8 cellular contexts compared by ENCODE assay signal in genomic region chr19:41192574-41193419, GRCh38. TPM values are rescaled to one million over a fixed set of nuclear protein-coding genes. Genes with fewer than 3 reads are reported as not detected.
DNase-seq lines count a peak whose midpoint lies in the region; ATAC-seq and TF ChIP-seq lines count a peak whose summit lies in the region.

Gene CYP2S1, plus strand, starts transcription at chr19:41193219. Its CDS starts 46 bp downstream, at chr19:41193265.

- TF ChIP-seq CTCF in AG04449 (IDR thresholded peaks at IDR 0.05; ENCODE audit: insufficient read depth, low read length, missing control alignments): no peak
- TF ChIP-seq CTCF in breast epithelium (IDR thresholded peaks at IDR 0.05): no peak
- TF ChIP-seq CTCF in lower lobe of right lung (IDR thresholded peaks at IDR 0.05): no peak

- TF ChIP-seq POLR2A in breast epithelium (IDR thresholded peaks at IDR 0.05): no peak

- intact Hi-C loops in breast epithelium (cut with DNase I; ENCODE audit: low total_unique reads): no loop called here
- intact Hi-C loops in lower lobe of right lung (cut with DNase I): no loop called here
- intact Hi-C loops in aorta (cut with DNase I): no loop called here

- peaks cover 30% of the 10 kb centered on the region for H3K4me1 ChIP-seq in HUES64 (ENCODE audit: insufficient read depth, low read length)
- H3K4me1 ChIP-seq in breast epithelium: no peaks in the 10 kb centered on the region
- H3K4me1 ChIP-seq in lower lobe of right lung: peaks cover 20% of the 10 kb centered on the region
- no peaks in the 10 kb centered on the region for H3K4me1 ChIP-seq in aorta (ENCODE audit: control insufficient read depth in 1 of 2, insufficient read depth in 2 of 2, low read length in 2 of 2)

- peak within 1 kb of the TSS; percentile 80 for H3K27ac ChIP-seq in HUES64 (ENCODE audit: low read depth, low read length)
- H3K27ac ChIP-seq in breast epithelium: no peak within 1 kb of the TSS
- no peak within 1 kb of the TSS for H3K27ac ChIP-seq in lower lobe of right lung
- H3K27ac ChIP-seq in aorta (ENCODE audit: low read depth in 1 of 2, low read length in 2 of 2): no peak within 1 kb of the TSS

- peak; percentile 84 to 90 for ATAC-seq in lower lobe of right lung
- peak; percentile 29 for ATAC-seq in aorta (ENCODE audit: low FRiP score)

- H3K4me3 ChIP-seq in AG04449 (ENCODE audit: low read depth, low read length): peak within 1 kb of the TSS; percentile 6; the same call in 1 of the 2 replicates
- H3K4me3 ChIP-seq in HUES64 (ENCODE audit: low read length): peak within 1 kb of the TSS; percentile 89
- H3K4me3 ChIP-seq in breast epithelium: peak within 1 kb of the TSS; percentile 27 to 58 (median 45)
- peak within 1 kb of the TSS; percentile 51 for H3K4me3 ChIP-seq in lower lobe of right lung
- no peak within 1 kb of the TSS for H3K4me3 ChIP-seq in aorta (ENCODE audit: low read length in 2 of 2)

- peak within 1 kb of the TSS; percentile 49 for H3K9ac ChIP-seq in HUES64 (ENCODE audit: low read depth, low read length)

- H3K9me3 ChIP-seq in HUES64 (ENCODE audit: insufficient read depth, low read depth, low read length) (no peaks in the 10 kb centered on the region), breast epithelium (no peaks in the 10 kb centered on the region), lower lobe of right lung (no peaks in the 10 kb centered on the region), aorta (ENCODE audit: control insufficient read depth, low read length) (no peaks in the 10 kb centered on the region)

- H3K27me3 ChIP-seq in HUES64 (ENCODE audit: insufficient read depth, low read length): no peaks in the 10 kb centered on the region
- peaks cover 5 to 23% of the 10 kb centered on the region in 2 donors for H3K27me3 ChIP-seq in breast epithelium
- H3K27me3 ChIP-seq in lower lobe of right lung (ENCODE audit: low read depth): peaks cover 12% of the 10 kb centered on the region
- H3K27me3 ChIP-seq in aorta (ENCODE audit: control insufficient read depth in 1 of 2, insufficient read depth in 2 of 2, low read length in 1 of 2): no peaks in the 10 kb centered on the region

- POLR2A ChIA-PET in AG04449 (lab: Yijun Ruan, JAX): no interaction called here

- H3K36me3 ChIP-seq in HUES64 (ENCODE audit: insufficient read depth, low read length): peaks cover 33% of the 10 kb centered on the region
- H3K36me3 ChIP-seq in breast epithelium: no peaks in the 10 kb centered on the region
- no peaks in the 10 kb centered on the region for H3K36me3 ChIP-seq in lower lobe of right lung
- no peaks in the 10 kb centered on the region for H3K36me3 ChIP-seq in aorta (ENCODE audit: control insufficient read depth in 1 of 2, insufficient read depth in 2 of 2, low read length in 1 of 2)

- CTCF ChIA-PET in AG04449 (lab: Yijun Ruan, JAX): interaction anchor here (0.8 to 1.9 kb wide), 4 partner anchors 12 to 116 kb away, joined by 3 to 10 read pairs (median 5); no protein-coding TSS in a partner anchor

- WGBS in HUES64: 2% methylated on average over 56 of the region's 57 CpGs
- WGBS in aorta, 2 donors: 2% methylated on average over 41 to 57 of the region's 57 CpGs

- DNase-seq in AG04449 (ENCODE audit: low read depth, low spot score) (no peak), breast epithelium (ENCODE audit: low spot score in 2 of 2) (no peak), lower lobe of right lung (peak; percentile 63), aorta (peak in 1 of 2 donors; percentile 57), amniotic stem cell (lab: John Stamatoyannopoulos, UW) (no peak), pons (ENCODE audit: low spot score) (no peak)
- DNase-seq in effector CD4-positive, alpha-beta T cell: no peak

RNA-seq across cellular contexts. Expression of gene CYP2S1, which starts in this region (rescaled TPM):
- 96.5 TPM for polyA plus RNA-seq in HUES64 (2013, experiment 1 of 2)
- 84.7 TPM for polyA plus RNA-seq in HUES64 (2013, experiment 2 of 2)
- total RNA-seq in breast epithelium: 1 to 10 TPM in 2 of 3 donors, under 1 TPM in 1; 0.80 to 2.0 (median 2.0) TPM
- 11.0 TPM for total RNA-seq in lower lobe of right lung
- total RNA-seq in aorta: 1 to 10 TPM; 1.7 to 2.5 TPM
- polyA plus RNA-seq in aorta: 10 to 100 TPM in 1 of 2 donors, not detected in 1; 11.5 TPM

Comparison
In these comparisons a context has a peak if more than half of its experiments do, and no peak if none do; other contexts are left out.
1. H3K4me3 ChIP-seq: peak in AG04449 (single experiment), HUES64 (single experiment), breast epithelium (3 of 3) and lower lobe of right lung (single experiment); none in aorta (0 of 2).